ENCODE assay signal across 19 cellular contexts in genomic region chr16:67197704-67198103, GRCh38. TPM values are rescaled to one million over a fixed set of nuclear protein-coding genes. Genes with fewer than 3 reads are reported as not detected.
DNase-seq lines count a peak whose midpoint lies in the region; ATAC-seq and TF ChIP-seq lines count a peak whose summit lies in the region.
"Had no signal": no experiment of that assay in that cellular context is flagged by ENCODE, and none has a peak within 500 bp of the region (broad histone marks: within the 10 kb centered on the region; RNA-seq: fewer than 3 reads in every experiment).

No MANE protein-coding gene starts in this region.

- no peak overlapping the region for H3K4me3 ChIP-seq in Loucy (ENCODE audit: low read length, poor library complexity, severe bottlenecking)
- H3K4me3 ChIP-seq: cardiac muscle cell had no signal

- H3F3A ChIP-seq in Loucy (ENCODE audit: low read depth) = no peaks in the 10 kb centered on the region

- H3K4me1 Mint-ChIP-seq in dendritic cell treated with granulocyte-macrophage colony-stimulating factor and Interleukin-4, amounts not matched to agents 40 ng/mL and 50 ng/mL, for 4 days (ENCODE audit: low read depth) = peaks cover 63% of the 10 kb centered on the region
- H3K4me1 Mint-ChIP-seq in neural crest cell = peaks cover 20% of the 10 kb centered on the region

- H3K27ac Mint-ChIP-seq in dendritic cell treated with granulocyte-macrophage colony-stimulating factor and Interleukin-4, amounts not matched to agents 40 ng/mL and 50 ng/mL, for 4 days = peak overlapping the region; percentile 70
- H3K27ac Mint-ChIP-seq in neural crest cell (ENCODE audit: unreplicated experiment) = no peak overlapping the region
- H3K27ac Mint-ChIP-seq: activated naive CD8-positive, alpha-beta T cell; mesothelial cell of epicardium had no signal

- H3K9me3 Mint-ChIP-seq in dendritic cell treated with granulocyte-macrophage colony-stimulating factor and Interleukin-4, amounts not matched to agents 40 ng/mL and 50 ng/mL, for 4 days = no peaks in the 10 kb centered on the region
- H3K9me3 Mint-ChIP-seq in neural crest cell = no peaks in the 10 kb centered on the region
- H3K9me3 Mint-ChIP-seq: immature natural killer cell, mesothelial cell of epicardium, natural killer cell had no signal

- intact Hi-C loops in dendritic cell treated with granulocyte-macrophage colony-stimulating factor and Interleukin-4, amounts not matched to agents 40 ng/mL and 50 ng/mL, for 4 days (cut with micrococcal nuclease) = loop anchor here (5.0 kb wide), 1 partner anchor 45 kb away; no protein-coding TSS in a partner anchor

- no peak for ATAC-seq in GM19455 (IDR thresholded peaks at IDR 0.05; ENCODE audit: unreplicated experiment)

- no peak overlapping the region for H3K9ac ChIP-seq in Loucy (ENCODE audit: low read depth, low read length, poor library complexity, severe bottlenecking)

- H3K4me1 ChIP-seq in Loucy (ENCODE audit: insufficient read depth, low read length, poor library complexity, severe bottlenecking) = peaks cover 18% of the 10 kb centered on the region

- H3K4me3 Mint-ChIP-seq in dendritic cell treated with granulocyte-macrophage colony-stimulating factor and Interleukin-4, amounts not matched to agents 40 ng/mL and 50 ng/mL, for 4 days = no peak overlapping the region
- H3K4me3 Mint-ChIP-seq in neural crest cell = peak overlapping the region; percentile 65
- H3K4me3 Mint-ChIP-seq: activated naive CD8-positive, alpha-beta T cell; CD4-positive, alpha-beta memory T cell; immature natural killer cell; mesothelial cell of epicardium; natural killer cell had no signal

- H4K20me1 ChIP-seq in Loucy (ENCODE audit: insufficient read depth, low read length, poor library complexity, severe bottlenecking) = peaks cover 25% of the 10 kb centered on the region

- peaks cover 93% of the 10 kb centered on the region for H3K36me3 Mint-ChIP-seq in dendritic cell treated with granulocyte-macrophage colony-stimulating factor and Interleukin-4, amounts not matched to agents 40 ng/mL and 50 ng/mL, for 4 days (ENCODE audit: low read depth)
- peaks cover 9% of the 10 kb centered on the region for H3K36me3 Mint-ChIP-seq in neural crest cell (ENCODE audit: low read depth)
- H3K36me3 Mint-ChIP-seq: activated naive CD8-positive, alpha-beta T cell had no signal

- DNase-seq in neural crest cell (ENCODE audit: low read depth, low spot score) (no peak), DMS 273 (lab: John Stamatoyannopoulos, UW; ENCODE audit: unreplicated experiment) (no peak), NCI-H2081 (lab: John Stamatoyannopoulos, UW) (no peak), NCI-H1105 treated with DMSO at 0.1 percent for 48 hours (lab: John Stamatoyannopoulos, UW) (no peak)
- DNase-seq: aorta, immature natural killer cell, natural killer cell, NCI-H1417 treated with DMSO at 0.1 percent for 48 hours, NCI-H2081 treated with DMSO at 0.1 percent for 48 hours, T-helper 1 cell had no signal

- H3K27me3 ChIP-seq in Loucy (ENCODE audit: insufficient read depth, low read length, poor library complexity, severe bottlenecking) = no peaks in the 10 kb centered on the region
- H3K27me3 ChIP-seq: cardiac muscle cell had no signal

- peaks cover 43% of the 10 kb centered on the region for H3K79me2 ChIP-seq in Loucy (ENCODE audit: insufficient read depth, low read length)

- peak overlapping the region; percentile 84 for H3K27ac ChIP-seq in C4-2B
- H3K27ac ChIP-seq: cardiac muscle cell had no signal

- no peaks in the 10 kb centered on the region for H3K27me3 Mint-ChIP-seq in dendritic cell treated with granulocyte-macrophage colony-stimulating factor and Interleukin-4, amounts not matched to agents 40 ng/mL and 50 ng/mL, for 4 days
- H3K27me3 Mint-ChIP-seq in neural crest cell (ENCODE audit: low read depth) = no peaks in the 10 kb centered on the region
- H3K27me3 Mint-ChIP-seq: activated naive CD8-positive, alpha-beta T cell; CD4-positive, alpha-beta memory T cell had no signal

- H3K9me3 ChIP-seq in Loucy (ENCODE audit: insufficient read depth, low read depth, low read length) = no peaks in the 10 kb centered on the region

- no peak overlapping the region for H2AFZ ChIP-seq in Loucy (ENCODE audit: low read length)

- peaks cover 61% of the 10 kb centered on the region; the same call in 1 of the 2 replicates for H3K36me3 ChIP-seq in Loucy (ENCODE audit: insufficient read depth, low read length)

- H3K9me2 ChIP-seq in Loucy (replicated peaks; ENCODE audit: low read depth, low read length) = no peaks in the 10 kb centered on the region

- TF ChIP-seq CTCF in C4-2B (conservative IDR thresholded peaks at IDR 0.05) = no peak
- no peak for TF ChIP-seq CTCF in Loucy (conservative IDR thresholded peaks at IDR 0.05; ENCODE audit: low read length)
- no peak for TF ChIP-seq CTCF in neural crest cell (conservative IDR thresholded peaks at IDR 0.05)

- H3K4me2 ChIP-seq in Loucy (ENCODE audit: low read depth, low read length, poor library complexity, severe bottlenecking) = peak overlapping the region; percentile 32

RNA-seq across cellular contexts. Expression of gene ELMO3, which starts 1.2 kb away (rescaled TPM):
- 3.9 and 4.5 TPM in 2 replicates for total RNA-seq in neural crest cell

RNA-seq across cellular contexts. Expression of gene E2F4, which starts 5.7 kb away (rescaled TPM):
- 89.7 and 97.0 TPM in 2 replicates for total RNA-seq in neural crest cell

RNA-seq across cellular contexts. Expression of gene EXOC3L1, which starts 7.8 kb away (rescaled TPM):
- 0.30 and 0.44 TPM in 2 replicates for total RNA-seq in neural crest cell
- total RNA-seq: CD4-positive, alpha-beta memory T cell; natural killer cell; SK-MEL-5 had no signal

RNA-seq across cellular contexts. Expression of gene MATCAP1, which starts 13.9 kb away (rescaled TPM):
- 90.9 and 97.7 TPM in 2 replicates for total RNA-seq in neural crest cell

RNA-seq across cellular contexts. Expression of gene NOL3, which starts 27.4 kb away (rescaled TPM):
- 4.5 and 5.8 TPM in 2 replicates for total RNA-seq in neural crest cell
